8 cellular contexts compared by ENCODE assay signal in genomic region chr6:10838794-10839333, GRCh38. TPM values are rescaled to one million over a fixed set of nuclear protein-coding genes. Genes with fewer than 3 reads are reported as not detected.
A peak's percentile ranks its signal among the peaks of the same experiment; 100 is the strongest.
DNase-seq lines count a peak whose midpoint lies in the region; ATAC-seq, FAIRE-seq and TF ChIP-seq lines count a peak whose summit lies in the region.

No MANE protein-coding gene starts in this region.

- H3K9me1 ChIP-seq in K562 (ENCODE audit: control insufficient read depth, insufficient read depth, low read length): no peaks in the 10 kb centered on the region

- H3K9me3 ChIP-seq in Loucy (ENCODE audit: insufficient read depth, low read depth, low read length): no peaks in the 10 kb centered on the region
- peaks cover 7% of the 10 kb centered on the region for H3K9me3 ChIP-seq in K562 (replicated peaks; ENCODE audit: control insufficient read depth, insufficient read depth, low read depth, low read length)
- H3K9me3 ChIP-seq in mesodermal cell (ENCODE audit: control insufficient read depth, low read length): no peaks in the 10 kb centered on the region
- no peaks in the 10 kb centered on the region for H3K9me3 ChIP-seq in vagina

- H3F3A ChIP-seq in Loucy (ENCODE audit: low read depth): no peaks in the 10 kb centered on the region

- H3K9ac ChIP-seq in Loucy (ENCODE audit: low read depth, low read length, poor library complexity, severe bottlenecking) (peak overlapping the region; percentile 28), K562 (ENCODE audit: insufficient read depth in 1 of 2, low read depth in 2 of 2, low read length in 2 of 2) (peak overlapping the region in 1 of 2 experiments; percentile 69; a peak in 2 of 4 replicates)

- no peak for TF ChIP-seq POLR2A in K562 (conservative IDR thresholded peaks at IDR 0.05)
- TF ChIP-seq POLR2A in vagina (IDR thresholded peaks at IDR 0.05): no peak

- no peaks in the 10 kb centered on the region for H4K20me1 ChIP-seq in Loucy (ENCODE audit: insufficient read depth, low read length, poor library complexity, severe bottlenecking)
- H4K20me1 ChIP-seq in K562 (replicated peaks; ENCODE audit: control insufficient read depth, insufficient read depth, low read length): no peaks in the 10 kb centered on the region

- H3K27me3 ChIP-seq in Loucy (ENCODE audit: insufficient read depth, low read length, poor library complexity, severe bottlenecking) (peaks cover 39% of the 10 kb centered on the region), K562 (ENCODE audit: control insufficient read depth in 2 of 2, insufficient read depth in 2 of 2, low read length in 2 of 2) (no peaks in the 10 kb centered on the region), vagina (no peaks in the 10 kb centered on the region)

- peaks cover 16% of the 10 kb centered on the region for H3K4me1 ChIP-seq in Loucy (ENCODE audit: insufficient read depth, low read length, poor library complexity, severe bottlenecking)
- peaks cover 14 to 15% of the 10 kb centered on the region in 2 experiments for H3K4me1 ChIP-seq in K562 (replicated peaks in 1 of 2; ENCODE audit: control insufficient read depth in 2 of 2, insufficient read depth in 2 of 2, low read length in 2 of 2)
- H3K4me1 ChIP-seq in mesodermal cell (ENCODE audit: control insufficient read depth, insufficient read depth, low read length, poor library complexity, severe bottlenecking): peaks cover 4% of the 10 kb centered on the region
- peaks cover 17% of the 10 kb centered on the region for H3K4me1 ChIP-seq in vagina

- H2AFZ ChIP-seq in Loucy (ENCODE audit: low read length) (peak overlapping the region; percentile 91), K562 (ENCODE audit: low read depth, low read length) (peak overlapping the region; percentile 94)

- BruUV-seq in K562 (replicated peaks; lab: Mats Ljungman, UMichigan): TSS peak; percentile 98

- intact Hi-C loops in K562 (cut with micrococcal nuclease): loop anchor here (5.0 kb wide), 1 partner anchor 48 kb away; the partner anchor contains the start of gene SYCP2L
- intact Hi-C loops in vagina (cut with DNase I): no loop called here

- FAIRE-seq in K562 (lab: Jason Lieb, UNC): no peak

- H3K36me3 ChIP-seq in Loucy (ENCODE audit: insufficient read depth, low read length) (no peaks in the 10 kb centered on the region), K562 (ENCODE audit: control insufficient read depth, insufficient read depth, low read length) (no peaks in the 10 kb centered on the region), mesodermal cell (ENCODE audit: control insufficient read depth, insufficient read depth, low read length) (no peaks in the 10 kb centered on the region), vagina (no peaks in the 10 kb centered on the region)

- no peaks in the 10 kb centered on the region for H3K9me2 ChIP-seq in Loucy (replicated peaks; ENCODE audit: low read depth, low read length)

- H3K79me2 ChIP-seq in Loucy (ENCODE audit: insufficient read depth, low read length): no peaks in the 10 kb centered on the region
- H3K79me2 ChIP-seq in K562 (ENCODE audit: control insufficient read depth, insufficient read depth, low read length): no peaks in the 10 kb centered on the region

- TF ChIP-seq RAD21 in K562 (CRISPR knock-in tag; conservative IDR thresholded peaks at IDR 0.05 in 1 of 2, IDR thresholded peaks at IDR 0.05 in 1 of 2): no peak

- in situ Hi-C loops in K562 (cut with MboI): no loop called here

- DNase-seq in K562 (ENCODE audit: extremely low read depth in 1 of 4, low spot score in 3 of 4) (no peak), vagina (ENCODE audit: extremely low spot score in 2 of 2) (no peak), NCI-H2227 treated with DMSO at 0.1 percent for 48 hours (lab: John Stamatoyannopoulos, UW) (no peak), NCI-H1092 treated with DMSO at 0.1 percent for 48 hours (lab: John Stamatoyannopoulos, UW) (no peak)

- ATAC-seq in GM18517 (IDR thresholded peaks at IDR 0.05; ENCODE audit: unreplicated experiment) (peak; percentile 67), GM21825 (IDR thresholded peaks at IDR 0.05; ENCODE audit: unreplicated experiment) (peak; percentile 64), K562 (peak; percentile 11)

- 50% methylated on average over 8 of the region's 8 CpGs for WGBS in K562 (ENCODE audit: insufficient coverage, low coverage, missing lambda C conversion rate)
- 80 to 83% methylated on average over 3 to 7 of the region's 8 CpGs for WGBS in mesodermal cell (ENCODE audit: insufficient coverage in 2 of 2), 2 experiments

- TF ChIP-seq CTCF in Loucy (conservative IDR thresholded peaks at IDR 0.05; ENCODE audit: low read length): no peak
- no peak for TF ChIP-seq CTCF in K562 (IDR thresholded peaks at IDR 0.05 in 2 of 3, conservative IDR thresholded peaks at IDR 0.05 in 1 of 3; ENCODE audit: insufficient read depth in 2 of 3, low read depth in 1 of 3, low read length in 3 of 3)
- no peak for TF ChIP-seq CTCF in vagina (IDR thresholded peaks at IDR 0.05)

- TF ChIP-seq EP300 in K562 (IDR thresholded peaks at IDR 0.05; ENCODE audit: low read length): no peak

- H3K4me3 ChIP-seq in Loucy (ENCODE audit: low read length, poor library complexity, severe bottlenecking): peak overlapping the region; percentile 70
- H3K4me3 ChIP-seq in K562: peak overlapping the region; percentile 63
- H3K4me3 ChIP-seq in mesodermal cell (ENCODE audit: extremely low read depth, insufficient read depth, low read length, poor library complexity, severe bottlenecking): peak overlapping the region; percentile 62
- H3K4me3 ChIP-seq in vagina: peak overlapping the region; percentile 54 to 82

- CTCF ChIA-PET in K562 (lab: Yijun Ruan, JAX; ENCODE audit: low intra/inter-chr PET ratio): no interaction called here

- peak overlapping the region; percentile 84 for H3K4me2 ChIP-seq in Loucy (ENCODE audit: low read depth, low read length, poor library complexity, severe bottlenecking)
- peak overlapping the region; percentile 84 for H3K4me2 ChIP-seq in K562 (ENCODE audit: insufficient read depth, low read length)

- POLR2A ChIA-PET in K562 (lab: Yijun Ruan, JAX): interaction anchor here (1.0 to 1.6 kb wide), 5 partner anchors 11 to 50 kb away, joined by 3 to 4 read pairs (median 3); no protein-coding TSS in a partner anchor

- peak overlapping the region; percentile 76; the same call in 2 of the 3 replicates for H3K27ac ChIP-seq in K562 (ENCODE audit: extremely low read depth, low read depth, low read length)
- no peak overlapping the region for H3K27ac ChIP-seq in mesodermal cell (ENCODE audit: low read depth, low read length, severe bottlenecking)
- H3K27ac ChIP-seq in vagina: no peak overlapping the region

RNA-seq across cellular contexts. Expression of gene MAK, which starts 0.5 kb away (rescaled TPM):
- 0.51 and 1.5 TPM in 2 replicates for total RNA-seq in K562 (2011; cell fraction: chromatin; rRNA removed; ENCODE audit: low replicate concordance)
- 0.17 and 0.26 TPM in 2 replicates for total RNA-seq in K562 (2011; cell fraction: nucleolus; rRNA removed)
- 0.31 and 0.59 TPM in 2 replicates for total RNA-seq in K562 (2011; cell fraction: nucleoplasm; rRNA removed)
- 0.41 TPM in 2 replicates for total RNA-seq in K562 (2014; rRNA removed)
- total RNA-seq in K562 (2014; rRNA removed; fragmentation: Illumina TruSeq; extraction: Trizol): 0.55 and 0.67 TPM in 2 replicates
- 0.41 and 0.51 TPM in 2 replicates for total RNA-seq in K562 (2015; rRNA removed; fragmentation: Illumina TruSeq; extraction: Trizol)
- 0.54 and 0.64 TPM in 2 replicates for total RNA-seq in K562 (2021)
- polyA plus RNA-seq in K562 (2011; rRNA removed): 0.18 and 0.31 TPM in 2 replicates
- polyA plus RNA-seq in K562 (2011; cell fraction: cytosol; rRNA removed): 0.10 TPM in 1 of 2 replicates, not detected in the other
- polyA plus RNA-seq in K562 (2011; cell fraction: nucleus; rRNA removed): 0.14 and 0.18 TPM in 2 replicates
- 0.43 and 0.50 TPM in 2 replicates for polyA plus RNA-seq in K562 (2012)
- polyA plus RNA-seq in K562 (2014; fragmentation: Illumina TruSeq; extraction: Trizol): 0.55 and 0.58 TPM in 2 replicates
- polyA plus RNA-seq in K562 (2014; fragmentation: Nextera tagmentation; extraction: Ambion mirVana): 1 to 10 TPM in 1 of 2 experiments, under 1 TPM in 1; 0.53 to 1.1 TPM
- polyA plus RNA-seq in K562 (2014; rRNA removed): 0.25 and 0.43 TPM in 2 replicates
- 0.15 and 0.42 TPM in 2 replicates for polyA minus RNA-seq in K562 (2011; rRNA and poly(A)+ RNA removed)
- polyA minus RNA-seq in K562 (2011; cell fraction: cytosol; rRNA and poly(A)+ RNA removed): 0.27 and 0.38 TPM in 2 replicates
- 0.22 and 0.27 TPM in 2 replicates for polyA minus RNA-seq in K562 (2011; cell fraction: nucleus; rRNA and poly(A)+ RNA removed)
- polyA plus RNA-seq in mesodermal cell (2013, experiment 1 of 2): 0.15 TPM
- polyA plus RNA-seq in mesodermal cell (2013, experiment 2 of 2): not detected
- 0.25 TPM for total RNA-seq in vagina

RNA-seq across cellular contexts. Expression of gene GCM2, which starts 43.0 kb away (rescaled TPM):
- 0.16 TPM in 1 of 2 replicates, not detected in the other for total RNA-seq in K562 (2011; cell fraction: chromatin; rRNA removed; ENCODE audit: low replicate concordance)
- total RNA-seq in K562 (2011; cell fraction: nucleolus; rRNA removed): not detected in 2 replicates
- not detected in 2 replicates for total RNA-seq in K562 (2011; cell fraction: nucleoplasm; rRNA removed)
- not detected in 2 replicates for total RNA-seq in K562 (2014; rRNA removed)
- total RNA-seq in K562 (2014; rRNA removed; fragmentation: Illumina TruSeq; extraction: Trizol): not detected in 2 replicates
- total RNA-seq in K562 (2015; rRNA removed; fragmentation: Illumina TruSeq; extraction: Trizol): not detected in 2 replicates
- total RNA-seq in K562 (2021): 0.11 TPM in 1 of 2 replicates, not detected in the other
- polyA plus RNA-seq in K562 (2011; rRNA removed): 0.04 TPM in 1 of 2 replicates, not detected in the other
- 0.07 TPM in 1 of 2 replicates, not detected in the other for polyA plus RNA-seq in K562 (2011; cell fraction: cytosol; rRNA removed)
- not detected in 2 replicates for polyA plus RNA-seq in K562 (2011; cell fraction: nucleus; rRNA removed)
- not detected in 2 replicates for polyA plus RNA-seq in K562 (2012)
- polyA plus RNA-seq in K562 (2014; fragmentation: Illumina TruSeq; extraction: Trizol): 0.07 TPM in 1 of 2 replicates, not detected in the other
- under 1 TPM; 0.01 TPM for polyA plus RNA-seq in K562 (2014; fragmentation: Nextera tagmentation; extraction: Ambion mirVana)
- not detected in 2 replicates for polyA plus RNA-seq in K562 (2014; rRNA removed)
- not detected in 2 replicates for polyA minus RNA-seq in K562 (2011; rRNA and poly(A)+ RNA removed)
- not detected in 2 replicates for polyA minus RNA-seq in K562 (2011; cell fraction: cytosol; rRNA and poly(A)+ RNA removed)
- polyA minus RNA-seq in K562 (2011; cell fraction: nucleus; rRNA and poly(A)+ RNA removed): not detected in 2 replicates
- not detected for polyA plus RNA-seq in mesodermal cell (2013, experiment 1 of 2)
- polyA plus RNA-seq in mesodermal cell (2013, experiment 2 of 2): not detected
- total RNA-seq in vagina: not detected

RNA-seq across cellular contexts. Expression of gene SYCP2L, which starts 48.0 kb away (rescaled TPM):
- total RNA-seq in K562 (2011; cell fraction: chromatin; rRNA removed; ENCODE audit: low replicate concordance): 49.5 and 138 TPM in 2 replicates
- 18.3 and 30.9 TPM in 2 replicates for total RNA-seq in K562 (2011; cell fraction: nucleolus; rRNA removed)
- total RNA-seq in K562 (2011; cell fraction: nucleoplasm; rRNA removed): 67.9 and 97.6 TPM in 2 replicates
- total RNA-seq in K562 (2014; rRNA removed) (11.2 and 18.8 TPM in 2 replicates), K562 (2014; rRNA removed; fragmentation: Illumina TruSeq; extraction: Trizol) (29.7 and 29.8 TPM in 2 replicates), K562 (2015; rRNA removed; fragmentation: Illumina TruSeq; extraction: Trizol) (22.0 and 27.1 TPM in 2 replicates), K562 (2021) (18.1 and 21.5 TPM in 2 replicates), vagina (0.25 TPM)
- polyA plus RNA-seq in K562 (2011; rRNA removed) (46.9 and 64.9 TPM in 2 replicates), K562 (2014; fragmentation: Illumina TruSeq; extraction: Trizol) (20.6 and 31.5 TPM in 2 replicates), K562 (2014; fragmentation: Nextera tagmentation; extraction: Ambion mirVana) (10 to 100 TPM; 12.4 to 16.2 TPM), K562 (2014; rRNA removed) (25.0 and 29.9 TPM in 2 replicates)
- polyA plus RNA-seq in K562 (2011; cell fraction: cytosol; rRNA removed): 3.7 and 6.8 TPM in 2 replicates
- polyA plus RNA-seq in K562 (2011; cell fraction: nucleus; rRNA removed): 83.3 and 135 TPM in 2 replicates
- 8.3 and 18.2 TPM in 2 replicates for polyA plus RNA-seq in K562 (2012)
- polyA minus RNA-seq in K562 (2011; rRNA and poly(A)+ RNA removed): 20.9 and 28.4 TPM in 2 replicates
- 7.8 and 9.1 TPM in 2 replicates for polyA minus RNA-seq in K562 (2011; cell fraction: cytosol; rRNA and poly(A)+ RNA removed)
- 20.5 and 38.4 TPM in 2 replicates for polyA minus RNA-seq in K562 (2011; cell fraction: nucleus; rRNA and poly(A)+ RNA removed)
- polyA plus RNA-seq in mesodermal cell (2013, experiment 1 of 2): 6.5 TPM
- 4.6 TPM for polyA plus RNA-seq in mesodermal cell (2013, experiment 2 of 2)

Comparison
In these comparisons a context has a peak if more than half of its experiments do, and no peak if none do; other contexts are left out.
1. ATAC-seq: peak in every context shown above with its lines; median percentile 67 in GM18517; 64 in GM21825; 11 in K562.